In the genomic region with DNA sequence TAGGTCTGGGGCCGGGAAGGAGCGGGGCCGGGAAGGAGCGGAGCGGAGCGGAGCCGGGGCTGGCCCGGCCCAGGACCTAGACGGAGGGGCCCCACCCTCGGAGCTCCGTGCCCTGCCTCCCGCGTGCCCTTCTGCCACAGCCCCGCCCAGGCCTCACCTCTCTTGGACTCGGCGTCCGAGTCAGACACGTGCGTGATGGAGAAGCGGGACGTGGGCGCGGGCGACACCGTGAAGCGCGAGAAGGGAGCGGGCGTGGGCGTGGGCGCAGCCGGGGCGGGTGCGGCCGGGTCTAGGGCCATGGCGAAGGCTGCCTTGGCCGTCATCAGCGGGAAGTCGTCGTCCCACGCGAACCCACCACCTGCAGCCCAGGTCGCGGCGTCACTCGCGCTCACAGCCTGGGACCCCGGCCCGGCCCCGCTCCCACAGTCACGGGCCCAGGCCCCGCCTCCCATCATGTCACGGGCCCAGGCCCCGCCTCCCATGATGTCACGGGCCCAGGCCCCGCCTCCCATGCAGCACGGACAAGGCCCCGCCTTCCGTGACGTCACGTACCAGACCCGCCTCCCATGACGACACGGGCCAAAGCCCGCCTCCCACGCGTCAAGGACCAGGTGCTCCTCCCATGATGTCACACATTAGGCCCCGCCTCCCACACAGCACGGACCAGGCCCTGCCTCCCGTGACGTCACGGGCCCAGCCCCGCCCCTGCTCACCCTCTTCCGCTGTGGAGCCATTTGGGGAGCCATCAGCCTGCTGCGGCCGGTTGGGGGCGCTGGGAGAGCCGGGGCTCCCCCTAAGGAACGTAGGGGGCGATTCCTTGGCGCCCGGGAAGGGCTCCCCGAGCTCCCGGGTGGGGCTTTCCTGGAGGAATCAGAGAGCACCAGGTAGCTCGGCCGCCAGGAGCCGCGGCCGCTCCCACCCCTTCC, we compare ENCODE assay signal across 8 cellular contexts. TPM values are rescaled to one million over a fixed set of nuclear protein-coding genes. Genes with fewer than 3 reads are reported as not detected.
DNase-seq lines count a peak whose midpoint lies in the region; ATAC-seq and TF ChIP-seq lines count a peak whose summit lies in the region.

No MANE protein-coding gene starts in this region.

- no peak for TF ChIP-seq POLR2A in esophagus muscularis mucosa (IDR thresholded peaks at IDR 0.05; ENCODE audit: low read depth)

- intact Hi-C loops in esophagus muscularis mucosa (cut with DNase I) = no loop called here

- peak; percentile 96 for DNase-seq in AG20443 (ENCODE audit: low spot score)
- DNase-seq in HFFc6 = peak; percentile 98
- DNase-seq in OCI-M1 (lab: John Stamatoyannopoulos, UW) = peak; percentile 82
- DNase-seq in activated T-cell treated with anti-CD3 and anti-CD28 coated beads, Interleukin-2, amount 50 U/mL, for 48 hours = peak; percentile 91 to 94
- peak; percentile 93 for DNase-seq in esophagus muscularis mucosa (ENCODE audit: extremely low spot score)
- peak; percentile 40 to 53 for DNase-seq in stimulated activated CD8-positive, alpha-beta memory T cell treated with anti-CD3 and anti-CD28 coated beads, Interleukin-7, amount 100 ng/mL, for 1 hour (ENCODE audit: low read depth in 2 of 2)

- 10% methylated on average over 2 of the region's 89 CpGs for WGBS in esophagus muscularis mucosa

- H3K4me3 Mint-ChIP-seq in HFFc6 = peak overlapping the region; percentile 68

- H3K27me3 Mint-ChIP-seq in HFFc6 (ENCODE audit: insufficient read depth) = peaks cover 9% of the 10 kb centered on the region

- peaks cover 10 to 43% (median 23%) of the 10 kb centered on the region in 4 donors for H3K4me1 ChIP-seq in esophagus muscularis mucosa
- H3K4me1 ChIP-seq in mucosa of rectum (ENCODE audit: control insufficient read depth in 2 of 2, insufficient read depth in 2 of 2, low read length in 2 of 2) = peaks cover 3 to 5% of the 10 kb centered on the region in 2 donors

- H3K36me3 ChIP-seq in esophagus muscularis mucosa = peaks cover 0 to 49% (median 22%) of the 10 kb centered on the region in 4 donors
- H3K36me3 ChIP-seq in mucosa of rectum (ENCODE audit: control insufficient read depth in 2 of 2, insufficient read depth in 2 of 2, low read length in 2 of 2) = no peaks in the 10 kb centered on the region

- peaks cover 0 to 18% (median 0%) of the 10 kb centered on the region in 4 donors for H3K27me3 ChIP-seq in esophagus muscularis mucosa
- H3K27me3 ChIP-seq in mucosa of rectum (ENCODE audit: control insufficient read depth in 2 of 2, insufficient read depth in 2 of 2, low read length in 2 of 2) = no peaks in the 10 kb centered on the region

- H3K36me3 Mint-ChIP-seq in HFFc6 (ENCODE audit: low read depth) = no peaks in the 10 kb centered on the region

- H3K4me3 ChIP-seq in esophagus muscularis mucosa (peak overlapping the region; percentile 40 to 57 (median 52)), mucosa of rectum (ENCODE audit: low read length in 2 of 2) (peak overlapping the region; percentile 26 to 48)

- H3K9me3 ChIP-seq in esophagus muscularis mucosa = no peaks in the 10 kb centered on the region
- no peaks in the 10 kb centered on the region for H3K9me3 ChIP-seq in mucosa of rectum (ENCODE audit: control insufficient read depth in 2 of 2, low read length in 2 of 2)

- H3K27ac ChIP-seq in esophagus muscularis mucosa (replicated peaks in 1 of 4) = peak overlapping the region; percentile 64 to 72 (median 65)
- H3K27ac ChIP-seq in mucosa of rectum (ENCODE audit: low read depth in 2 of 2, low read length in 2 of 2) = no peak overlapping the region

- H3K27ac Mint-ChIP-seq in HFFc6 = peak overlapping the region; percentile 55; the same call in 1 of the 2 replicates

- peak; percentile 71 for TF ChIP-seq CTCF in HFFc6 (IDR thresholded peaks at IDR 0.05)
- TF ChIP-seq CTCF in esophagus muscularis mucosa (IDR thresholded peaks at IDR 0.05) = peak in 1 of 3 experiments; percentile 8

- no peak for ATAC-seq in GM19397 (IDR thresholded peaks at IDR 0.05; ENCODE audit: unreplicated experiment)

- TF ChIP-seq EP300 in esophagus muscularis mucosa (IDR thresholded peaks at IDR 0.05) = no peak

- peaks cover 4% of the 10 kb centered on the region; the same call in 1 of the 2 replicates for H3K4me1 Mint-ChIP-seq in HFFc6 (ENCODE audit: low read depth)

- no peaks in the 10 kb centered on the region for H3K9me3 Mint-ChIP-seq in HFFc6

- peak overlapping the region in 1 of 2 donors; percentile 26 for H3K9ac ChIP-seq in mucosa of rectum (ENCODE audit: low read depth in 1 of 2, low read length in 2 of 2)

RNA-seq across cellular contexts. Expression of gene PVALEF, which starts 45.8 kb away (rescaled TPM):
- total RNA-seq in HFFc6 (2021; fragmentation: NEBNext Ultra II Directional; extraction: Animal tissue kit (Norgen Biotek cat#: 25700)) = not detected
- total RNA-seq in esophagus muscularis mucosa = not detected

RNA-seq across cellular contexts. Expression of gene AATK, which starts 46.5 kb away (rescaled TPM):
- total RNA-seq in HFFc6 (2021; fragmentation: NEBNext Ultra II Directional; extraction: Animal tissue kit (Norgen Biotek cat#: 25700)) = under 1 TPM; 0.15 to 0.59 (median 0.38) TPM
- 10 to 100 TPM; 13.7 to 24.6 (median 16.0) TPM for total RNA-seq in esophagus muscularis mucosa

Comparison
In these comparisons a context has a peak if more than half of its experiments do, and no peak if none do; other contexts are left out.
1. DNase-seq: peak in every context shown above with its lines; median percentile 98 in HFFc6; 96 in AG20443; 93 in esophagus muscularis mucosa; 92 in activated T-cell treated with anti-CD3 and anti-CD28 coated beads, Interleukin-2, amount 50 U/mL, for 48 hours; 82 in OCI-M1; 46 in stimulated activated CD8-positive, alpha-beta memory T cell treated with anti-CD3 and anti-CD28 coated beads, Interleukin-7, amount 100 ng/mL, for 1 hour.
2. H3K27ac ChIP-seq: peak in esophagus muscularis mucosa (4 of 4); none in mucosa of rectum (0 of 2).
3. RNA of gene AATK, which starts 46.5 kb away (total RNA-seq): 13.7 to 24.6 TPM in esophagus muscularis mucosa; 0.15 to 0.59 TPM in HFFc6; every median in the first group is over 4 times any median in the second.